In the genomic region with DNA sequence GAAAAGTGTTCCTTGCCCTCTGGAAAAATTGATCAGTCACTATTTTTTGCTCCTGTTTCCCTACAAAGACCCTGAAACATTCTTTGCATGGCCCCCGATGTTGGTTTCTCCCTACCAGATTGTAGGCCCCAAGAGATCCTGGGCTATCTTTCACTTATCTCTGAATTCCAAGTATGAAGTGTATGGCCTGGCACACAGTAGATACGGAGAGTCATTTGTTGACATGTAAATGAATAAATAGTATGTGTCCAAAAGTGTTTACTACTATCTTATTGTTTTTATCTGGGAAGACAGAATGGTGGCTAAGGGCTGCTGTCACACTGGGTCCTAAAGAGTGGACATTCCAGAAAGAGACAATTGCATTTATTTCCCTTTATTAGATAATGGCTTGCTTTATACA, we compare ENCODE assay signal across 1 cellular context.
TF ChIP-seq lines count a peak whose summit lies in the region.

No MANE protein-coding gene starts in this region.

TF ChIP-seq in IMR-90, 13 proteins besides CTCF, POLR2A, EP300 and RAD21:
- TF ChIP-seq CEBPB (IDR thresholded peaks at IDR 0.05; ENCODE audit: low read depth, low read length) (no peak), RFX5 (IDR thresholded peaks at IDR 0.05; ENCODE audit: low read depth, low read length) (no peak), CHD1 (IDR thresholded peaks at IDR 0.05; ENCODE audit: low read depth, low read length) (no peak), BHLHE40 (IDR thresholded peaks at IDR 0.05; ENCODE audit: low read depth, low read length) (no peak), MAZ (IDR thresholded peaks at IDR 0.05; ENCODE audit: borderline replicate concordance, low read depth, low read length) (no peak), SMC3 (IDR thresholded peaks at IDR 0.05; ENCODE audit: low read depth, low read length) (no peak), MXI1 (IDR thresholded peaks at IDR 0.05; ENCODE audit: borderline replicate concordance, low read depth, low read length) (no peak), FOS (IDR thresholded peaks at IDR 0.05; ENCODE audit: low read depth, low read length) (no peak), NFE2L2 (IDR thresholded peaks at IDR 0.05; ENCODE audit: low read depth, low read length) (no peak), RCOR1 (IDR thresholded peaks at IDR 0.05; ENCODE audit: insufficient replicate concordance, low read length) (no peak), MAFK (IDR thresholded peaks at IDR 0.05; ENCODE audit: low read depth, low read length) (no peak)
- TF ChIP-seq, protein P1, sequence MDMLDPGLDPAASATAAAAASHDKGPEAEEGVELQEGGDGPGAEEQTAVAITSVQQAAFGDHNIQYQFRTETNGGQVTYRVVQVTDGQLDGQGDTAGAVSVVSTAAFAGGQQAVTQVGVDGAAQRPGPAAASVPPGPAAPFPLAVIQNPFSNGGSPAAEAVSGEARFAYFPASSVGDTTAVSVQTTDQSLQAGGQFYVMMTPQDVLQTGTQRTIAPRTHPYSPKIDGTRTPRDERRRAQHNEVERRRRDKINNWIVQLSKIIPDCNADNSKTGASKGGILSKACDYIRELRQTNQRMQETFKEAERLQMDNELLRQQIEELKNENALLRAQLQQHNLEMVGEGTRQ (IDR thresholded peaks at IDR 0.05; ENCODE audit: low read depth, low read length) = no peak
- TF ChIP-seq, protein P2, sequence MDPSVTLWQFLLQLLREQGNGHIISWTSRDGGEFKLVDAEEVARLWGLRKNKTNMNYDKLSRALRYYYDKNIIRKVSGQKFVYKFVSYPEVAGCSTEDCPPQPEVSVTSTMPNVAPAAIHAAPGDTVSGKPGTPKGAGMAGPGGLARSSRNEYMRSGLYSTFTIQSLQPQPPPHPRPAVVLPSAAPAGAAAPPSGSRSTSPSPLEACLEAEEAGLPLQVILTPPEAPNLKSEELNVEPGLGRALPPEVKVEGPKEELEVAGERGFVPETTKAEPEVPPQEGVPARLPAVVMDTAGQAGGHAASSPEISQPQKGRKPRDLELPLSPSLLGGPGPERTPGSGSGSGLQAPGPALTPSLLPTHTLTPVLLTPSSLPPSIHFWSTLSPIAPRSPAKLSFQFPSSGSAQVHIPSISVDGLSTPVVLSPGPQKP (IDR thresholded peaks at IDR 0.05; ENCODE audit: borderline replicate concordance, low read depth, low read length) = no peak
